Comparison of ENCODE assay signal across 10 cellular contexts in the genomic region with DNA sequence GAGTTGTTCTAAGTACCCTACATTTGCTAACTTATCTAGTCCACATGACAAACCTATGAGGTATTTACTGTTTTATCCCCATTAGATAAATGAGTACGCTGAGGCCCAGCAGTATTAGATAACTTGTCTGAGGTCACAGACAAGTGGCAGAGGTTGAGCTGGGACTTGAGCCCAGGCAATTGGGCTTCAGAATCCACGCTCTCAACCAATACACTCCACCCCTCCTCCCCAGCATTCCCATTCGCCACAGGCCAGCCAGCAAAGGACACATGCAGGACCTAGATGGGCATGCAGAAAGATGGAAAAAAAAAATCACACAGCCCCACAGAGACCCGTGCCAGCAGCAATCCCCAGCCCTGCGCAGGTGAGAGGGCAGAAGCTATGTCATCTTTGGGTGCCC. TPM values are rescaled to one million over a fixed set of nuclear protein-coding genes. Genes with fewer than 3 reads are reported as not detected.
DNase-seq lines count a peak whose midpoint lies in the region; ATAC-seq, FAIRE-seq and TF ChIP-seq lines count a peak whose summit lies in the region.
"Had no signal": no experiment of that assay in that cellular context is flagged by ENCODE, and none has a peak within 500 bp of the region (broad histone marks: within the 10 kb centered on the region; RNA-seq: fewer than 3 reads in every experiment).

No MANE protein-coding gene starts in this region.

- no peaks in the 10 kb centered on the region for H4K20me1 ChIP-seq in KMS-11 (ENCODE audit: insufficient read depth)

- peak overlapping the region; percentile 54; the same call in 1 of the 2 replicates for H3K9ac ChIP-seq in KMS-11

- intact Hi-C loops in activated T-helper 2 cell treated with anti-CD3 and anti-CD28 coated beads, Interferon-gamma antibody, Interleukin-2, Interleukin-4, amounts not matched to agents 10 μg/mL and 5 μg/mL and 100 μg/mL, durations not matched to agents 14 hours and 24 hours and 36 hours (cut with micrococcal nuclease), result loop anchor here (5.0 kb wide), 1 partner anchor 870 kb away; no protein-coding TSS in a partner anchor

- H3K9me3 ChIP-seq in small intestine (ENCODE audit: control insufficient read depth, low read depth), result no peaks in the 10 kb centered on the region

- H3K9me3 Mint-ChIP-seq in activated T-helper 2 cell treated with anti-CD3 and anti-CD28 coated beads, Interferon-gamma antibody, Interleukin-2, Interleukin-4, amounts not matched to agents 10 μg/mL and 5 μg/mL and 100 μg/mL, durations not matched to agents 14 hours and 24 hours and 36 hours, result no peaks in the 10 kb centered on the region
- H3K9me3 Mint-ChIP-seq in immature natural killer cell, result no peaks in the 10 kb centered on the region
- no peaks in the 10 kb centered on the region for H3K9me3 Mint-ChIP-seq in stimulated activated naive B cell treated with anti-CD40 and anti-IgM and Interleukin-4, amounts not matched to agents 10 μg/mL and 1 μg/mL and 100 μg/mL, for 72 hours

- H3K27ac Mint-ChIP-seq in activated T-helper 2 cell treated with anti-CD3 and anti-CD28 coated beads, Interferon-gamma antibody, Interleukin-2, Interleukin-4, amounts not matched to agents 10 μg/mL and 5 μg/mL and 100 μg/mL, durations not matched to agents 14 hours and 24 hours and 36 hours, result peak overlapping the region; percentile 96
- H3K27ac Mint-ChIP-seq in immature natural killer cell, result peak overlapping the region; percentile 91 to 98 (median 96)
- H3K27ac Mint-ChIP-seq in stimulated activated naive B cell treated with anti-CD40 and anti-IgM and Interleukin-4, amounts not matched to agents 10 μg/mL and 1 μg/mL and 100 μg/mL, for 72 hours, result peak overlapping the region; percentile 98

- H3K27me3 ChIP-seq in KMS-11 (ENCODE audit: insufficient read depth, low read depth) (no peaks in the 10 kb centered on the region), small intestine (ENCODE audit: control insufficient read depth in 2 of 2, insufficient read depth in 2 of 2, low read length in 2 of 2) (no peaks in the 10 kb centered on the region)

- H3K36me3 Mint-ChIP-seq in activated T-helper 2 cell treated with anti-CD3 and anti-CD28 coated beads, Interferon-gamma antibody, Interleukin-2, Interleukin-4, amounts not matched to agents 10 μg/mL and 5 μg/mL and 100 μg/mL, durations not matched to agents 14 hours and 24 hours and 36 hours (ENCODE audit: low read depth), result peaks cover 77% of the 10 kb centered on the region
- no peaks in the 10 kb centered on the region for H3K36me3 Mint-ChIP-seq in immature natural killer cell
- peaks cover 19 to 44% of the 10 kb centered on the region in 2 donors for H3K36me3 Mint-ChIP-seq in stimulated activated naive B cell treated with anti-CD40 and anti-IgM and Interleukin-4, amounts not matched to agents 10 μg/mL and 1 μg/mL and 100 μg/mL, for 72 hours

- H3K4me1 ChIP-seq in KMS-11 (ENCODE audit: low read depth, poor library complexity, severe bottlenecking), result peaks cover 97% of the 10 kb centered on the region
- peaks cover 0 to 22% of the 10 kb centered on the region in 2 donors for H3K4me1 ChIP-seq in small intestine (ENCODE audit: control insufficient read depth in 2 of 2, insufficient read depth in 1 of 2, low read depth in 1 of 2, low read length in 1 of 2)

- no peak for ATAC-seq in stimulated activated naive B cell treated with anti-CD40 and anti-IgM and Interleukin-4, amounts not matched to agents 10 μg/mL and 1 μg/mL and 100 μg/mL, for 72 hours (replicated peaks)
- ATAC-seq in GM19452 (IDR thresholded peaks at IDR 0.05; ENCODE audit: unreplicated experiment), result no peak
- ATAC-seq: K562 had no signal

- H3K36me3 ChIP-seq in KMS-11 (ENCODE audit: insufficient read depth) (no peaks in the 10 kb centered on the region; the same call in 1 of the 2 replicates), small intestine (ENCODE audit: control insufficient read depth in 2 of 2, insufficient read depth in 2 of 2, low read length in 2 of 2) (no peaks in the 10 kb centered on the region)

- peak overlapping the region; percentile 88 for H3K27ac ChIP-seq in KMS-11
- peak overlapping the region in 1 of 2 donors; percentile 88 for H3K27ac ChIP-seq in small intestine (ENCODE audit: low read depth in 1 of 2, low read length in 1 of 2)

- peak overlapping the region; percentile 95 for H3K4me2 ChIP-seq in KMS-11

- peak overlapping the region; percentile 4 for H3K4me3 ChIP-seq in KMS-11 (IDR thresholded peaks at IDR 0.05; ENCODE audit: insufficient read depth, low read depth, low read length)
- no peak overlapping the region for H3K4me3 ChIP-seq in small intestine (ENCODE audit: low read depth in 1 of 2, low read length in 2 of 2)
- H3K4me3 ChIP-seq: K562 had no signal

- peaks cover 100% of the 10 kb centered on the region for H3K79me2 ChIP-seq in KMS-11 (ENCODE audit: insufficient read depth, low read depth)

- no peak for TF ChIP-seq CTCF in KMS-11 (conservative IDR thresholded peaks at IDR 0.05; ENCODE audit: low read depth, low read length)

- no peak for FAIRE-seq in small intestine (lab: Jason Lieb, UNC)
- FAIRE-seq: bronchial epithelial cell, K562 had no signal

- no peak for DNase-seq in activated T-helper 2 cell treated with anti-CD3 and anti-CD28 coated beads, Interferon-gamma antibody, Interleukin-2, Interleukin-4, amounts not matched to agents 10 μg/mL and 5 μg/mL and 100 μg/mL, durations not matched to agents 14 hours and 24 hours and 36 hours (ENCODE audit: low spot score)
- DNase-seq in immature natural killer cell, result no peak
- no peak for DNase-seq in stimulated activated naive B cell treated with anti-CD40 and anti-IgM and Interleukin-4, amounts not matched to agents 10 μg/mL and 1 μg/mL and 100 μg/mL, for 72 hours
- no peak for DNase-seq in small intestine
- DNase-seq in middle frontal gyrus (ENCODE audit: extremely low spot score, low spot score), result no peak
- DNase-seq: EL had no signal

- peaks cover 88% of the 10 kb centered on the region for H3K4me1 Mint-ChIP-seq in activated T-helper 2 cell treated with anti-CD3 and anti-CD28 coated beads, Interferon-gamma antibody, Interleukin-2, Interleukin-4, amounts not matched to agents 10 μg/mL and 5 μg/mL and 100 μg/mL, durations not matched to agents 14 hours and 24 hours and 36 hours (ENCODE audit: low read depth)
- peaks cover 99 to 100% of the 10 kb centered on the region in 2 donors for H3K4me1 Mint-ChIP-seq in immature natural killer cell
- peaks cover 79 to 97% of the 10 kb centered on the region in 2 donors for H3K4me1 Mint-ChIP-seq in stimulated activated naive B cell treated with anti-CD40 and anti-IgM and Interleukin-4, amounts not matched to agents 10 μg/mL and 1 μg/mL and 100 μg/mL, for 72 hours

- peak overlapping the region; percentile 68 for H3K4me3 Mint-ChIP-seq in activated T-helper 2 cell treated with anti-CD3 and anti-CD28 coated beads, Interferon-gamma antibody, Interleukin-2, Interleukin-4, amounts not matched to agents 10 μg/mL and 5 μg/mL and 100 μg/mL, durations not matched to agents 14 hours and 24 hours and 36 hours (ENCODE audit: low read depth)
- peak overlapping the region; percentile 27 to 83 (median 67) for H3K4me3 Mint-ChIP-seq in immature natural killer cell
- H3K4me3 Mint-ChIP-seq in stimulated activated naive B cell treated with anti-CD40 and anti-IgM and Interleukin-4, amounts not matched to agents 10 μg/mL and 1 μg/mL and 100 μg/mL, for 72 hours, result peak overlapping the region; percentile 11 to 77

- no peak overlapping the region for H2AFZ ChIP-seq in KMS-11 (ENCODE audit: low read depth)

- WGBS in small intestine, 3 donors, result 57 to 67% (median 66%) methylated on average over 5 of the region's 5 CpGs

- no peaks in the 10 kb centered on the region for H3K27me3 Mint-ChIP-seq in activated T-helper 2 cell treated with anti-CD3 and anti-CD28 coated beads, Interferon-gamma antibody, Interleukin-2, Interleukin-4, amounts not matched to agents 10 μg/mL and 5 μg/mL and 100 μg/mL, durations not matched to agents 14 hours and 24 hours and 36 hours (ENCODE audit: low read depth)
- H3K27me3 Mint-ChIP-seq in immature natural killer cell (ENCODE audit: low read depth in 3 of 3), result peaks cover 7 to 14% (median 8%) of the 10 kb centered on the region in 3 donors
- H3K27me3 Mint-ChIP-seq in stimulated activated naive B cell treated with anti-CD40 and anti-IgM and Interleukin-4, amounts not matched to agents 10 μg/mL and 1 μg/mL and 100 μg/mL, for 72 hours, result no peaks in the 10 kb centered on the region

RNA-seq across cellular contexts. Expression of a gene that starts 12.4 kb away (rescaled TPM):
- 251 and 253 TPM in 2 replicates for total RNA-seq in activated T-helper 2 cell treated with anti-CD3 and anti-CD28 coated beads, Interferon-gamma antibody, Interleukin-2, Interleukin-4, amounts not matched to agents 10 μg/mL and 5 μg/mL and 100 μg/mL, durations not matched to agents 14 hours and 24 hours and 36 hours
- polyA plus RNA-seq in immature natural killer cell (10 to 100 TPM in 2 of 3 donors, 1 to 10 TPM in 1; 5.9 to 29.1 (median 11.5) TPM), small intestine (10 to 100 TPM in 1 of 3 donors, 1 to 10 TPM in 2; 2.2 to 30.3 (median 6.2) TPM)

RNA-seq across cellular contexts. Expression of a gene that starts 34.3 kb away (rescaled TPM):
- total RNA-seq in activated T-helper 2 cell treated with anti-CD3 and anti-CD28 coated beads, Interferon-gamma antibody, Interleukin-2, Interleukin-4, amounts not matched to agents 10 μg/mL and 5 μg/mL and 100 μg/mL, durations not matched to agents 14 hours and 24 hours and 36 hours, result 7.3 and 7.4 TPM in 2 replicates
- 1 to 10 TPM in 2 of 3 donors, under 1 TPM in 1; 0.54 to 5.6 (median 3.1) TPM for polyA plus RNA-seq in immature natural killer cell
- polyA plus RNA-seq in small intestine, result 10 to 100 TPM in 1 of 3 donors, 1 to 10 TPM in 2; 5.1 to 12.1 (median 5.4) TPM

RNA-seq across cellular contexts. Expression of a gene that starts 48.7 kb away (rescaled TPM):
- 1.8 and 2.7 TPM in 2 replicates for total RNA-seq in activated T-helper 2 cell treated with anti-CD3 and anti-CD28 coated beads, Interferon-gamma antibody, Interleukin-2, Interleukin-4, amounts not matched to agents 10 μg/mL and 5 μg/mL and 100 μg/mL, durations not matched to agents 14 hours and 24 hours and 36 hours
- polyA plus RNA-seq in immature natural killer cell (under 1 TPM in 1 of 3 donors, not detected in 2; 0.25 TPM), small intestine (10 to 100 TPM in 1 of 3 donors, 1 to 10 TPM in 2; 2.5 to 19.8 (median 2.7) TPM)
